Comparison of ENCODE assay signal across 33 cellular contexts in genomic region chr19:35483089-35483488, GRCh38. TPM values are rescaled to one million over a fixed set of nuclear protein-coding genes. Genes with fewer than 3 reads are reported as not detected.
"Had no signal": no experiment of that assay in that cellular context is flagged by ENCODE, and none has a peak within 500 bp of the region (broad histone marks: within the 10 kb centered on the region; RNA-seq: fewer than 3 reads in every experiment).

No MANE protein-coding gene starts in this region.

- H3K36me3 Mint-ChIP-seq: activated naive CD8-positive, alpha-beta T cell treated with anti-CD3 and anti-CD28 coated beads for 36 hours had no signal

- H3K9me3 ChIP-seq: adrenal gland, body of pancreas, esophagus muscularis mucosa, gastrocnemius medialis, heart left ventricle had no signal

- H3K27me3 Mint-ChIP-seq: activated B cell treated with CpG ODN at 0.5 μM for 24 hours; activated naive CD8-positive, alpha-beta T cell treated with anti-CD3 and anti-CD28 coated beads for 36 hours had no signal

- H3K27ac ChIP-seq: adrenal gland, body of pancreas, esophagus muscularis mucosa, foreskin keratinocyte, gastrocnemius medialis, heart left ventricle, WERI-Rb-1 had no signal

- H3K9me3 Mint-ChIP-seq: activated B cell treated with CpG ODN at 0.5 μM for 24 hours; activated naive CD8-positive, alpha-beta T cell treated with anti-CD3 and anti-CD28 coated beads for 36 hours; activated naive CD8-positive, alpha-beta T cell treated with anti-CD3 and anti-CD28 coated beads, Interleukin-2, amount 50 U/mL, for 24 hours; activated T-cell treated with anti-CD3 and anti-CD28 coated beads, Interleukin-2, amount 50 U/mL, for 24 hours; activated T-cell treated with anti-CD3 and anti-CD28 coated beads, Interleukin-2, amount 50 U/mL, for 72 hours; effector memory CD8-positive, alpha-beta T cell; T-helper 2 cell treated with Interferon-gamma antibody and Interleukin-4, amounts not matched to agents 5 μg/mL and 100 μg/mL, for 36 hours had no signal

- H3K4me3 Mint-ChIP-seq: activated B cell treated with CpG ODN at 0.5 μM for 24 hours; activated naive CD8-positive, alpha-beta T cell treated with anti-CD3 and anti-CD28 coated beads for 36 hours; activated naive CD8-positive, alpha-beta T cell treated with anti-CD3 and anti-CD28 coated beads, Interleukin-2, amount 50 U/mL, for 24 hours; activated T-cell treated with anti-CD3 and anti-CD28 coated beads, Interleukin-2, amount 50 U/mL, for 24 hours; activated T-cell treated with anti-CD3 and anti-CD28 coated beads, Interleukin-2, amount 50 U/mL, for 72 hours; effector memory CD8-positive, alpha-beta T cell; T-helper 17 cell; T-helper 2 cell treated with Interferon-gamma antibody and Interleukin-4, amounts not matched to agents 5 μg/mL and 100 μg/mL, for 36 hours had no signal

- ATAC-seq: activated CD4-positive, CD25-positive, alpha-beta regulatory T cell treated with anti-CD3 and anti-CD28 coated beads, Interleukin-2, amount 50 U/mL, for 24 hours; activated naive CD8-positive, alpha-beta T cell treated with anti-CD3 and anti-CD28 coated beads, Interleukin-2, amount 50 U/mL, for 24 hours; body of pancreas; effector memory CD8-positive, alpha-beta T cell; foreskin keratinocyte; gastrocnemius medialis; heart left ventricle; T-helper 17 cell had no signal

- DNase-seq: activated B cell treated with CpG ODN at 0.5 μM for 24 hours; activated CD4-positive, alpha-beta T cell treated with anti-CD3 and anti-CD28 coated beads for 48 hours; activated CD4-positive, alpha-beta T cell treated with anti-CD3 and anti-CD28 coated beads, Interleukin-2, amount 50 U/mL, for 1 hour; activated CD4-positive, alpha-beta T cell treated with anti-CD3 and anti-CD28 coated beads, Interleukin-2, amount 50 U/mL, for 48 hours; activated CD8-positive, alpha-beta memory T cell treated with anti-CD3 and anti-CD28 coated beads, Interleukin-2, amount 50 U/mL, for 48 hours; activated naive CD4-positive, alpha-beta T cell treated with Interleukin-2 at 50 U/mL for 16 hours; activated naive CD8-positive, alpha-beta T cell treated with anti-CD3 and anti-CD28 coated beads for 36 hours; activated naive CD8-positive, alpha-beta T cell treated with anti-CD3 and anti-CD28 coated beads, Interleukin-2, amount 50 U/mL, for 24 hours; activated T-cell treated with anti-CD3 and anti-CD28 coated beads for 4 hours; activated T-cell treated with anti-CD3 and anti-CD28 coated beads, Interleukin-2, amount 50 U/mL, for 24 hours; activated T-cell treated with anti-CD3 and anti-CD28 coated beads, Interleukin-2, amount 50 U/mL, for 72 hours; adrenal gland; amygdala; body of pancreas; caudate nucleus; cortex of kidney; dermis blood vessel endothelial cell; effector CD4-positive, alpha-beta T cell; effector memory CD8-positive, alpha-beta T cell; erythroblast; foreskin keratinocyte; gastrocnemius medialis; glutamatergic neuron; heart left ventricle; T-helper 1 cell; T-helper 17 cell; T1000; WERI-Rb-1 had no signal

- H3K27me3 ChIP-seq: adrenal gland, body of pancreas, gastrocnemius medialis had no signal

- H3K4me3 ChIP-seq: adrenal gland, body of pancreas, esophagus muscularis mucosa, gastrocnemius medialis, heart left ventricle had no signal

- H3K36me3 ChIP-seq: adrenal gland, esophagus muscularis mucosa, gastrocnemius medialis, heart left ventricle, WERI-Rb-1 had no signal

- H3K27ac Mint-ChIP-seq: activated B cell treated with CpG ODN at 0.5 μM for 24 hours; activated naive CD8-positive, alpha-beta T cell treated with anti-CD3 and anti-CD28 coated beads for 36 hours; activated naive CD8-positive, alpha-beta T cell treated with anti-CD3 and anti-CD28 coated beads, Interleukin-2, amount 50 U/mL, for 24 hours; activated T-cell treated with anti-CD3 and anti-CD28 coated beads, Interleukin-2, amount 50 U/mL, for 24 hours; activated T-cell treated with anti-CD3 and anti-CD28 coated beads, Interleukin-2, amount 50 U/mL, for 72 hours; effector memory CD8-positive, alpha-beta T cell; T-helper 17 cell; T-helper 2 cell treated with Interferon-gamma antibody and Interleukin-4, amounts not matched to agents 5 μg/mL and 100 μg/mL, for 36 hours had no signal

- H3K4me1 ChIP-seq: adrenal gland, esophagus muscularis mucosa, foreskin keratinocyte, gastrocnemius medialis, heart left ventricle had no signal

RNA-seq across cellular contexts. Expression of gene KRTDAP, which starts 7.2 kb away (rescaled TPM):
- total RNA-seq: activated B cell treated with CpG ODN at 0.5 μM for 24 hours; activated naive CD8-positive, alpha-beta T cell treated with anti-CD3 and anti-CD28 coated beads for 36 hours; activated T-cell treated with anti-CD3 and anti-CD28 coated beads, Interleukin-2, amount 50 U/mL, for 72 hours; adrenal gland; aorta; body of pancreas; chondrocyte; dermis blood vessel endothelial cell; esophagus muscularis mucosa; gastrocnemius medialis; heart left ventricle; T-helper 17 cell had no signal
- polyA plus RNA-seq: adrenal gland, aorta, heart left ventricle had no signal

RNA-seq across cellular contexts. Expression of gene DMKN, which starts 30.4 kb away (rescaled TPM):
- total RNA-seq: T-helper 17 cell had no signal

RNA-seq across cellular contexts. Expression of gene FFAR2, which starts 35.0 kb away (rescaled TPM):
- total RNA-seq: activated B cell treated with CpG ODN at 0.5 μM for 24 hours; activated naive CD8-positive, alpha-beta T cell treated with anti-CD3 and anti-CD28 coated beads for 36 hours; activated T-cell treated with anti-CD3 and anti-CD28 coated beads, Interleukin-2, amount 50 U/mL, for 72 hours; body of pancreas; chondrocyte; dermis blood vessel endothelial cell; foreskin keratinocyte; gastrocnemius medialis had no signal
- polyA plus RNA-seq: foreskin keratinocyte had no signal

RNA-seq across cellular contexts. Expression of gene SBSN, which starts 45.0 kb away (rescaled TPM):
- total RNA-seq: activated B cell treated with CpG ODN at 0.5 μM for 24 hours; activated naive CD8-positive, alpha-beta T cell treated with anti-CD3 and anti-CD28 coated beads for 36 hours; adrenal gland; aorta; body of pancreas; dermis blood vessel endothelial cell; esophagus muscularis mucosa; gastrocnemius medialis; heart left ventricle; T-helper 17 cell had no signal
- polyA plus RNA-seq: heart left ventricle had no signal

RNA-seq across cellular contexts. Expression of gene GAPDHS, which starts 50.2 kb away (rescaled TPM):
- total RNA-seq: activated B cell treated with CpG ODN at 0.5 μM for 24 hours; activated naive CD8-positive, alpha-beta T cell treated with anti-CD3 and anti-CD28 coated beads for 36 hours; activated T-cell treated with anti-CD3 and anti-CD28 coated beads, Interleukin-2, amount 50 U/mL, for 72 hours; adrenal gland; aorta; body of pancreas; chondrocyte; dermis blood vessel endothelial cell; esophagus muscularis mucosa; foreskin keratinocyte; gastrocnemius medialis; heart left ventricle; T-helper 17 cell had no signal
- polyA plus RNA-seq: adrenal gland, aorta, foreskin keratinocyte, heart left ventricle had no signal
